Comparison of ENCODE assay signal across 14 cellular contexts in the genomic region with DNA sequence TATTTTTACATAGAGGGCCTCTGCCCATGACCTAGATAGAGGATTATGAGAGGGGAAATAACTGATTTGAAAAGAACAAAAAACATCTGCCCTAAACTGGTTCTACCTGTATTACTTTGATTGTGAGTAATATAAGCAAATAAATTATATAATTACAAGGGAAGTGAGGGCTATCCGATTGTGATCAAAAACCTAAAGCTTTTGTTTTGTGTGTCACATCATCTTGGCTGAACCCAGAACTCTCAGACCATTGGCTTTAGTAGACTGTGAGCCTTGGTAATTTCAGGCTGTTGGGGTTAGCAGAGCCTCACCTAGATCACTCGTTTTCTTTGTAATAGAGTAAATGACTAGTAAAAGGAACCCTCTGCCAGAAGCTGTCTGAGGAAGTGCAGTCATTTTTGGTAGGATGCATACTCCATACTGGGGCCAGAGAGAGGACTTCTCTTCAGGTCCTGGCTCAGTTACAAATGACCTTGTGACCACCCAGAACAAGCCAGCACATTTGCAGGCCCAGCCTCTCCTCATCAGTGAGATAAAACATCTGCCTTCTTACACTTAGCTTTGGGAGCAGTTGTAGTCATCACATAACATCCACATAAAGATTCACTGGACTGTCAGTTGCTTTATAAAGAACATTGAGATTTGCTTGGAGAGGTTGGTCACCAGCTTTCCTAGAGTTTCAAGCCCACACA. TPM values are rescaled to one million over a fixed set of nuclear protein-coding genes. Genes with fewer than 3 reads are reported as not detected.
DNase-seq lines count a peak whose midpoint lies in the region; ATAC-seq, FAIRE-seq and TF ChIP-seq lines count a peak whose summit lies in the region.
"Had no signal": no experiment of that assay in that cellular context is flagged by ENCODE, and none has a peak within 500 bp of the region (broad histone marks: within the 10 kb centered on the region; RNA-seq: fewer than 3 reads in every experiment).

No MANE protein-coding gene starts in this region.

- ATAC-seq in HepG2: no peak
- ATAC-seq in mucosa of descending colon: peak; percentile 48
- peak; percentile 69 for ATAC-seq in aorta (ENCODE audit: low FRiP score)
- ATAC-seq in naive thymus-derived CD8-positive, alpha-beta T cell: no peak
- ATAC-seq in HG03469 (IDR thresholded peaks at IDR 0.05; ENCODE audit: unreplicated experiment): no peak
- ATAC-seq: Panc1 had no signal

- H3K27ac ChIP-seq in liver (ENCODE audit: low read depth in 1 of 2, low read length in 2 of 2): peak overlapping the region; percentile 9 to 39
- no peak overlapping the region for H3K27ac ChIP-seq in HepG2 (ENCODE audit: extremely low read length, insufficient read depth, low read length)
- H3K27ac ChIP-seq in aorta (ENCODE audit: low read depth in 1 of 2, low read length in 2 of 2): no peak overlapping the region

- no peak for TF ChIP-seq RAD21 in liver (IDR thresholded peaks at IDR 0.05)
- TF ChIP-seq RAD21 in HepG2 (CRISPR knock-in tag; IDR thresholded peaks at IDR 0.05): no peak

- no peak overlapping the region for H3K4me2 ChIP-seq in HepG2 (ENCODE audit: low read depth, low read length)

- H3K4me3 Mint-ChIP-seq in naive thymus-derived CD8-positive, alpha-beta T cell: peak overlapping the region in 5 of 10 donors; percentile 5 to 43 (median 18)
- H3K4me3 Mint-ChIP-seq: H9 had no signal

- H3K36me3 Mint-ChIP-seq in naive thymus-derived CD8-positive, alpha-beta T cell: peaks cover 15 to 63% (median 29%) of the 10 kb centered on the region in 3 donors

- 68% methylated on average over 2 of the region's 2 CpGs for WGBS in liver
- 92% methylated on average over 2 of the region's 2 CpGs for WGBS in HepG2 (ENCODE audit: low lambda C conversion rate)
- 70 to 71% methylated on average over 2 of the region's 2 CpGs for WGBS in aorta, 2 donors

- no peaks in the 10 kb centered on the region for H3K27me3 Mint-ChIP-seq in naive thymus-derived CD8-positive, alpha-beta T cell

- H3K79me2 ChIP-seq in HepG2 (ENCODE audit: insufficient read depth, low read length): peaks cover 94% of the 10 kb centered on the region

- POLR2A ChIA-PET in HepG2 (lab: Yijun Ruan, JAX): no interaction called here
- POLR2A ChIA-PET in naive thymus-derived CD8-positive, alpha-beta T cell (lab: Charles Lee): interaction anchor here (2.6 kb wide), 1 partner anchor 12 kb away, joined by 10 read pairs; no protein-coding TSS in a partner anchor

- intact Hi-C loops in HepG2 (cut with micrococcal nuclease; ENCODE audit: unreplicated experiment) (no loop called here), mucosa of descending colon (cut with DNase I, micrococcal nuclease) (no loop called here), aorta (cut with DNase I) (no loop called here)

- H3K4me1 Mint-ChIP-seq in naive thymus-derived CD8-positive, alpha-beta T cell: peaks cover 41 to 90% (median 78%) of the 10 kb centered on the region in 4 donors

- H3K4me3 ChIP-seq in liver (ENCODE audit: low read depth in 1 of 3, low read length in 3 of 3): no peak overlapping the region
- H3K4me3 ChIP-seq in HepG2 (replicated peaks in 1 of 3; ENCODE audit: insufficient read depth in 1 of 3, low read depth in 2 of 3, low read length in 3 of 3): no peak overlapping the region
- no peak overlapping the region for H3K4me3 ChIP-seq in mucosa of descending colon
- H3K4me3 ChIP-seq in aorta (ENCODE audit: low read length in 2 of 2): no peak overlapping the region

- H3K27me3 ChIP-seq in liver (ENCODE audit: control insufficient read depth in 4 of 4, insufficient read depth in 4 of 4, low read length in 3 of 4) (no peaks in the 10 kb centered on the region), HepG2 (ENCODE audit: control insufficient read depth in 1 of 2, insufficient read depth in 2 of 2, low read length in 2 of 2) (no peaks in the 10 kb centered on the region), aorta (ENCODE audit: control insufficient read depth in 1 of 2, insufficient read depth in 2 of 2, low read length in 1 of 2) (no peaks in the 10 kb centered on the region)

- H3K4me1 ChIP-seq in liver (ENCODE audit: control insufficient read depth in 4 of 4, insufficient read depth in 4 of 4, low read length in 3 of 4): peaks cover 0 to 5% (median under 1%) of the 10 kb centered on the region in 4 donors
- H3K4me1 ChIP-seq in HepG2 (ENCODE audit: insufficient read depth, low read length): no peaks in the 10 kb centered on the region
- peaks cover 13% of the 10 kb centered on the region for H3K4me1 ChIP-seq in mucosa of descending colon (ENCODE audit: low read depth)
- H3K4me1 ChIP-seq in aorta (ENCODE audit: control insufficient read depth in 1 of 2, insufficient read depth in 2 of 2, low read length in 2 of 2): no peaks in the 10 kb centered on the region

- FAIRE-seq in HepG2 (lab: Jason Lieb, UNC): no peak
- FAIRE-seq: small intestine had no signal

- in situ Hi-C loops in HepG2 (cut with HindIII; ENCODE audit: extremely low pct_ligation_motif_present, low pct_unique_long_range_greater_than_20kb): no loop called here

- TF ChIP-seq EP300 in HepG2 (IDR thresholded peaks at IDR 0.05; ENCODE audit: low read depth in 2 of 2, low read length in 2 of 2): no peak
- TF ChIP-seq EP300 in HepG2 (CRISPR knock-in tag; IDR thresholded peaks at IDR 0.05; ENCODE audit: borderline replicate concordance): no peak

- CTCF ChIA-PET in HepG2 (lab: Yijun Ruan, JAX; ENCODE audit: low intra/inter-chr PET ratio, low total read pairs): no interaction called here

- H3K36me3 ChIP-seq in liver (ENCODE audit: control insufficient read depth in 4 of 4, insufficient read depth in 3 of 4, low read depth in 1 of 4, low read length in 3 of 4): peaks cover 0 to 19% (median 16%) of the 10 kb centered on the region in 4 donors
- H3K36me3 ChIP-seq in HepG2 (replicated peaks in 1 of 2; ENCODE audit: control insufficient read depth in 1 of 2, insufficient read depth in 2 of 2, low read length in 2 of 2): peaks cover 48 to 98% of the 10 kb centered on the region in 2 experiments
- no peaks in the 10 kb centered on the region for H3K36me3 ChIP-seq in mucosa of descending colon (ENCODE audit: low read depth)
- H3K36me3 ChIP-seq in aorta (ENCODE audit: control insufficient read depth in 1 of 2, insufficient read depth in 2 of 2, low read length in 1 of 2): peaks cover 4 to 5% of the 10 kb centered on the region in 2 donors

- H3K9ac ChIP-seq in liver (ENCODE audit: low read depth in 1 of 2, low read length in 2 of 2) (no peak overlapping the region), HepG2 (ENCODE audit: insufficient read depth, low read depth, low read length) (no peak overlapping the region)

- BruUV-seq in HepG2 (replicated peaks; lab: Mats Ljungman, UMichigan): no TSS peak

- DNase-seq in HepG2 (ENCODE audit: low spot score): no peak
- peak; percentile 43 for DNase-seq in fibroblast of peridontal ligament (ENCODE audit: extremely low read depth)
- DNase-seq in mucosa of descending colon: peak in 1 of 3 donors; percentile 47
- DNase-seq in aorta: no peak
- DNase-seq in Kasumi-1 (lab: John Stamatoyannopoulos, UW): no peak
- DNase-seq in naive thymus-derived CD8-positive, alpha-beta T cell: no peak
- DNase-seq: effector memory CD4-positive, alpha-beta T cell; H9; NCI-H1092 treated with DMSO at 0.1 percent for 48 hours; small intestine; T-helper 9 cell had no signal

- H3K27ac Mint-ChIP-seq in naive thymus-derived CD8-positive, alpha-beta T cell: peak overlapping the region in 4 of 10 donors; percentile 10 to 81 (median 18)
- H3K27ac Mint-ChIP-seq: H9 had no signal

- TF ChIP-seq CTCF in liver (IDR thresholded peaks at IDR 0.05; ENCODE audit: low read depth, low read length, missing input control) (no peak), HepG2 (CRISPR knock-in tag; IDR thresholded peaks at IDR 0.05) (no peak), mucosa of descending colon (IDR thresholded peaks at IDR 0.05) (no peak)

- no peak overlapping the region for H2AFZ ChIP-seq in HepG2 (ENCODE audit: low read length)

- H4K20me1 ChIP-seq in HepG2 (ENCODE audit: insufficient read depth, low read length): peaks cover 67% of the 10 kb centered on the region

- H3K9me3 ChIP-seq in liver (ENCODE audit: control insufficient read depth in 4 of 4, low read length in 3 of 4): no peaks in the 10 kb centered on the region
- no peaks in the 10 kb centered on the region for H3K9me3 ChIP-seq in HepG2 (ENCODE audit: low read length)
- H3K9me3 ChIP-seq in mucosa of descending colon: no peaks in the 10 kb centered on the region
- H3K9me3 ChIP-seq in aorta (ENCODE audit: control insufficient read depth, low read length): no peaks in the 10 kb centered on the region

- TF ChIP-seq POLR2A in HepG2 (IDR thresholded peaks at IDR 0.05; ENCODE audit: insufficient read depth in 1 of 2, low read depth in 2 of 2, low read length in 2 of 2): no peak

- H3K9me3 Mint-ChIP-seq in naive thymus-derived CD8-positive, alpha-beta T cell: no peaks in the 10 kb centered on the region
- H3K9me3 Mint-ChIP-seq: H9 had no signal

RNA-seq across cellular contexts. Expression of a gene that starts 13.5 kb away (rescaled TPM):
- total RNA-seq in liver (10 to 100 TPM; 15.6 to 18.5 TPM), HepG2 (2016; rRNA removed; fragmentation: Illumina TruSeq; extraction: Trizol) (29.8 and 34.9 TPM in 2 replicates), mucosa of descending colon (10 to 100 TPM; 20.2 to 23.3 (median 22.2) TPM), aorta (10 to 100 TPM; 10.5 to 13.8 TPM)
- polyA plus RNA-seq in liver (1 to 10 TPM; 2.5 to 4.3 TPM), HepG2 (2011; rRNA removed) (26.5 and 27.4 TPM in 2 replicates), aorta (1 to 10 TPM; 1.6 to 5.1 TPM)
- total RNA-seq in HepG2 (2016; cell fraction: cytosol; rRNA removed; fragmentation: Illumina TruSeq; extraction: Trizol; ENCODE audit: low read depth): 13.7 and 15.4 TPM in 2 replicates
- total RNA-seq in HepG2 (2016; cell fraction: insoluble cytoplasmic fraction; rRNA removed; fragmentation: Illumina TruSeq; extraction: Trizol): 30.2 and 30.4 TPM in 2 replicates
- total RNA-seq in HepG2 (2016; cell fraction: membrane; rRNA removed; fragmentation: Illumina TruSeq; extraction: Trizol): 27.3 and 27.9 TPM in 2 replicates
- total RNA-seq in HepG2 (2016; cell fraction: nucleus; rRNA removed; fragmentation: Illumina TruSeq; extraction: Trizol): 24.3 and 27.8 TPM in 2 replicates
- polyA plus RNA-seq in HepG2 (2011; cell fraction: cytosol; rRNA removed): 24.8 and 26.8 TPM in 2 replicates
- 42.3 and 48.0 TPM in 2 replicates for polyA plus RNA-seq in HepG2 (2011; cell fraction: nucleus; rRNA removed)
- 16.4 and 17.0 TPM in 2 replicates for polyA plus RNA-seq in HepG2 (2012)
- 1.8 and 1.9 TPM in 2 replicates for polyA plus RNA-seq in HepG2 (2016; cell fraction: cytosol; fragmentation: Illumina TruSeq; extraction: Trizol; ENCODE audit: low read depth)
- 23.6 and 32.2 TPM in 2 replicates for polyA plus RNA-seq in HepG2 (2016; cell fraction: insoluble cytoplasmic fraction; fragmentation: Illumina TruSeq; extraction: Trizol; ENCODE audit: low read depth)
- 11.0 and 12.3 TPM in 2 replicates for polyA plus RNA-seq in HepG2 (2016; cell fraction: membrane; fragmentation: Illumina TruSeq; extraction: Trizol; ENCODE audit: low read depth)
- polyA plus RNA-seq in HepG2 (2016; cell fraction: nucleus; fragmentation: Illumina TruSeq; extraction: Trizol; ENCODE audit: insufficient read depth, low read depth): 38.0 and 38.6 TPM in 2 replicates
- polyA minus RNA-seq in HepG2 (2011; rRNA and poly(A)+ RNA removed; ENCODE audit: low replicate concordance): 14.2 and 74.6 TPM in 2 replicates
- polyA minus RNA-seq in HepG2 (2011; cell fraction: cytosol; rRNA and poly(A)+ RNA removed): 24.6 and 25.4 TPM in 2 replicates
- 34.6 and 38.4 TPM in 2 replicates for polyA minus RNA-seq in HepG2 (2011; cell fraction: nucleus; rRNA and poly(A)+ RNA removed)
- 10 to 100 TPM; 17.3 to 18.3 TPM for total RNA-seq in naive thymus-derived CD8-positive, alpha-beta T cell
- 1 to 10 TPM; 4.5 to 5.9 (median 5.0) TPM for polyA plus RNA-seq in naive thymus-derived CD8-positive, alpha-beta T cell

Comparison
In these comparisons a context has a peak if more than half of its experiments do, and no peak if none do; other contexts are left out.
1. H3K27ac ChIP-seq: peak in liver (2 of 2); none in HepG2 (single experiment) and aorta (0 of 2).
2. ATAC-seq: peak in mucosa of descending colon (single experiment) and aorta (single experiment); none in HepG2 (single experiment), naive thymus-derived CD8-positive, alpha-beta T cell (0 of 2) and HG03469 (single experiment).